Comparison of ENCODE assay signal across 1 cellular context in genomic region chr12:52145228-52145940, GRCh38.
TF ChIP-seq lines count a peak whose summit lies in the region.

No MANE protein-coding gene starts in this region.

TF ChIP-seq in A549, 52 proteins besides CTCF, POLR2A, EP300 and RAD21 (continued from another document):
- TF ChIP-seq REST (IDR thresholded peaks at IDR 0.05) = no peak
- TF ChIP-seq HOXA7 (CRISPR knock-in tag; IDR thresholded peaks at IDR 0.05) = 0 out of 2 replicates have a peak, but pooled peaks have one; percentile 48
- no peak for TF ChIP-seq TFCP2L1 (CRISPR knock-in tag; IDR thresholded peaks at IDR 0.05)
- TF ChIP-seq ELK1 (IDR thresholded peaks at IDR 0.05; ENCODE audit: low read depth, low read length) = no peak
- TF ChIP-seq HDAC2 (IDR thresholded peaks at IDR 0.05) = no peak
- no peak for TF ChIP-seq KDM5A (IDR thresholded peaks at IDR 0.05)
- TF ChIP-seq ZSCAN20 (CRISPR knock-in tag; IDR thresholded peaks at IDR 0.05) = peak; percentile 72
- TF ChIP-seq RARB (CRISPR knock-in tag; IDR thresholded peaks at IDR 0.05) = peak; percentile 51; the same call in 1 of the 2 replicates
- no peak for TF ChIP-seq ZFP36 (IDR thresholded peaks at IDR 0.05; ENCODE audit: borderline replicate concordance, partially characterized antibody)
- TF ChIP-seq FOXS1 (CRISPR knock-in tag; IDR thresholded peaks at IDR 0.05) = peak; percentile 89
- TF ChIP-seq BCL3 (IDR thresholded peaks at IDR 0.05) = no peak
- TF ChIP-seq USF2 (IDR thresholded peaks at IDR 0.05) = no peak
- TF ChIP-seq HOXB13 (CRISPR knock-in tag; IDR thresholded peaks at IDR 0.05; ENCODE audit: low read depth) = peak; percentile 85; the same call in 1 of the 2 replicates
- TF ChIP-seq SMC3 (IDR thresholded peaks at IDR 0.05) = no peak
- no peak; the same call in 1 of the 2 replicates for TF ChIP-seq FOSB (CRISPR knock-in tag; IDR thresholded peaks at IDR 0.05)
- TF ChIP-seq NFE2L2 (conservative IDR thresholded peaks at IDR 0.05; ENCODE audit: low read length) = no peak
- no peak for TF ChIP-seq MYC (IDR thresholded peaks at IDR 0.05; ENCODE audit: borderline replicate concordance, low read length)
- TF ChIP-seq PHF8 (IDR thresholded peaks at IDR 0.05; ENCODE audit: borderline replicate concordance, low read depth) = no peak
- TF ChIP-seq EHMT2 (IDR thresholded peaks at IDR 0.05; ENCODE audit: low read depth) = no peak
- TF ChIP-seq HOXB5 (CRISPR knock-in tag; IDR thresholded peaks at IDR 0.05) = peak; percentile 69
- no peak for TF ChIP-seq SREBF2 (IDR thresholded peaks at IDR 0.05)
- no peak for TF ChIP-seq CEBPB (IDR thresholded peaks at IDR 0.05)
- TF ChIP-seq CBX2 (IDR thresholded peaks at IDR 0.05; ENCODE audit: borderline replicate concordance, low read depth) = no peak
- TF ChIP-seq TP53 (CRISPR knock-in tag; IDR thresholded peaks at IDR 0.05) = peak; percentile 92
